ENCODE assay signal across 8 cellular contexts in genomic region chr4:113901994-113902787, GRCh38.
DNase-seq lines count a peak whose midpoint lies in the region; ATAC-seq and TF ChIP-seq lines count a peak whose summit lies in the region.

No MANE protein-coding gene starts in this region.

- peak; percentile 60 for DNase-seq in T follicular helper cell (ENCODE audit: low read depth)
- peak; percentile 51 to 63 for DNase-seq in breast epithelium (ENCODE audit: low spot score in 2 of 2)
- peak; percentile 40 to 48 for DNase-seq in stimulated activated CD4-positive, alpha-beta T cell treated with anti-CD3 and anti-CD28 coated beads, Interleukin-15, amount 100 ng/mL, for 48 hours (ENCODE audit: low read depth in 2 of 2)
- DNase-seq in coronary artery (ENCODE audit: low spot score) = no peak
- DNase-seq in gastrocnemius medialis = no peak

- intact Hi-C loops in breast epithelium (cut with DNase I; ENCODE audit: low total_unique reads) (no loop called here), gastrocnemius medialis (cut with DNase I; ENCODE audit: low total_unique reads) (no loop called here)

- H3K4me3 ChIP-seq in breast epithelium (no peak overlapping the region), coronary artery (no peak overlapping the region), gastrocnemius medialis (no peak overlapping the region)

- H3K4me1 ChIP-seq in breast epithelium (no peaks in the 10 kb centered on the region), gastrocnemius medialis (no peaks in the 10 kb centered on the region)

- TF ChIP-seq POLR2A in breast epithelium (IDR thresholded peaks at IDR 0.05) (no peak), gastrocnemius medialis (IDR thresholded peaks at IDR 0.05) (no peak)

- H3K36me3 ChIP-seq in breast epithelium (no peaks in the 10 kb centered on the region), gastrocnemius medialis (no peaks in the 10 kb centered on the region)

- peak in 2 of 3 donors; percentile 43 to 61 for TF ChIP-seq CTCF in breast epithelium (IDR thresholded peaks at IDR 0.05)
- TF ChIP-seq CTCF in coronary artery (IDR thresholded peaks at IDR 0.05) = no peak
- TF ChIP-seq CTCF in gastrocnemius medialis (IDR thresholded peaks at IDR 0.05 in 4 of 5, conservative IDR thresholded peaks at IDR 0.05 in 1 of 5) = no peak

- ATAC-seq in GM18909 (IDR thresholded peaks at IDR 0.05; ENCODE audit: poor library complexity, unreplicated experiment) (peak; percentile 55), HG03135 (IDR thresholded peaks at IDR 0.05; ENCODE audit: unreplicated experiment) (no peak), HG02970 (IDR thresholded peaks at IDR 0.05; ENCODE audit: low FRiP score, unreplicated experiment) (no peak), gastrocnemius medialis (no peak)

- H3K27me3 ChIP-seq in breast epithelium = no peaks in the 10 kb centered on the region
- H3K27me3 ChIP-seq in gastrocnemius medialis = no peaks in the 10 kb centered on the region

- H3K9me3 ChIP-seq in breast epithelium = no peaks in the 10 kb centered on the region
- no peaks in the 10 kb centered on the region for H3K9me3 ChIP-seq in gastrocnemius medialis

- in situ Hi-C loops in gastrocnemius medialis (cut with MboI; ENCODE audit: low sequenced_read_pairs in 4 of 4) = loop anchor here in 2 of 4 donors (25.0 kb wide), 1 partner anchor 515 kb away; no protein-coding TSS in a partner anchor

- H3K27ac ChIP-seq in breast epithelium (no peak overlapping the region), coronary artery (no peak overlapping the region), gastrocnemius medialis (no peak overlapping the region)

Comparison
In these comparisons a context has a peak if more than half of its experiments do, and no peak if none do; other contexts are left out.
1. DNase-seq: peak in T follicular helper cell (single experiment), breast epithelium (2 of 2) and stimulated activated CD4-positive, alpha-beta T cell treated with anti-CD3 and anti-CD28 coated beads, Interleukin-15, amount 100 ng/mL, for 48 hours (2 of 2); none in coronary artery (single experiment) and gastrocnemius medialis (0 of 2).
2. CTCF ChIP-seq: peak in breast epithelium (2 of 3); none in coronary artery (single experiment) and gastrocnemius medialis (0 of 5).